Comparison of ENCODE assay signal across 1 cellular context in the genomic region with DNA sequence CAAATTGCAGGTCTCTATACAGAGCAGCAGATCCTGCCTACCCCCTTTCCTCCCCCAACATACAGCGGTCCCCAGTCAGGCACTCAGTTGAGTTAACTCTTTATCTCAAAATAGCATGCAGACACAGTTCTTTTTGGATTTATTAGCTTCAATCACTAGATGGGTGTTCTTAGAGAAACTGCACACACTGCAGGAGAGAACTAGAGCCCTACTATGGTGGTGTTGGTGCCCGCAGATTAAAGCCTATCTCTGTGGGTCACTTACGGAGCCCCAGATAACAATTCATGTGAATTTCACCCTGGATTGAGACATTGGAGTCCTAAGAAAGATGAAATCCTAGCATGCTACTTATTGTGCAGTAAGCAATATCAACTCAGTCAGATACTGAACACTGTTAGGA.
TF ChIP-seq lines count a peak whose summit lies in the region.

No MANE protein-coding gene starts in this region.

TF ChIP-seq in HepG2, 621 proteins besides CTCF, POLR2A, EP300 and RAD21:
- TF ChIP-seq IKZF1 (IDR thresholded peaks at IDR 0.05) (no peak), ZNF33A (CRISPR knock-in tag; IDR thresholded peaks at IDR 0.05; ENCODE audit: borderline replicate concordance) (no peak), AKAP8 (CRISPR knock-in tag; IDR thresholded peaks at IDR 0.05) (no peak), RFX3 (CRISPR knock-in tag; IDR thresholded peaks at IDR 0.05) (no peak), ZFYVE20 (CRISPR knock-in tag; IDR thresholded peaks at IDR 0.05; ENCODE audit: borderline replicate concordance, low read depth) (no peak), ZNF883 (CRISPR knock-in tag; IDR thresholded peaks at IDR 0.05; ENCODE audit: not compliant biosample characterization) (no peak), ZNF616 (CRISPR knock-in tag; IDR thresholded peaks at IDR 0.05; ENCODE audit: low read depth) (no peak), RARA (CRISPR knock-in tag; IDR thresholded peaks at IDR 0.05) (no peak), ZNF20 (CRISPR knock-in tag; IDR thresholded peaks at IDR 0.05) (no peak), ZNF263 (CRISPR knock-in tag; IDR thresholded peaks at IDR 0.05) (no peak), MATR3 (CRISPR knock-in tag; IDR thresholded peaks at IDR 0.05) (no peak)
- TF ChIP-seq, protein P1, sequence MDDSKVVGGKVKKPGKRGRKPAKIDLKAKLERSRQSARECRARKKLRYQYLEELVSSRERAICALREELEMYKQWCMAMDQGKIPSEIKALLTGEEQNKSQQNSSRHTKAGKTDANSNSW (CRISPR knock-in tag; IDR thresholded peaks at IDR 0.05; ENCODE audit: borderline replicate concordance), result no peak
- TF ChIP-seq, protein P2, sequence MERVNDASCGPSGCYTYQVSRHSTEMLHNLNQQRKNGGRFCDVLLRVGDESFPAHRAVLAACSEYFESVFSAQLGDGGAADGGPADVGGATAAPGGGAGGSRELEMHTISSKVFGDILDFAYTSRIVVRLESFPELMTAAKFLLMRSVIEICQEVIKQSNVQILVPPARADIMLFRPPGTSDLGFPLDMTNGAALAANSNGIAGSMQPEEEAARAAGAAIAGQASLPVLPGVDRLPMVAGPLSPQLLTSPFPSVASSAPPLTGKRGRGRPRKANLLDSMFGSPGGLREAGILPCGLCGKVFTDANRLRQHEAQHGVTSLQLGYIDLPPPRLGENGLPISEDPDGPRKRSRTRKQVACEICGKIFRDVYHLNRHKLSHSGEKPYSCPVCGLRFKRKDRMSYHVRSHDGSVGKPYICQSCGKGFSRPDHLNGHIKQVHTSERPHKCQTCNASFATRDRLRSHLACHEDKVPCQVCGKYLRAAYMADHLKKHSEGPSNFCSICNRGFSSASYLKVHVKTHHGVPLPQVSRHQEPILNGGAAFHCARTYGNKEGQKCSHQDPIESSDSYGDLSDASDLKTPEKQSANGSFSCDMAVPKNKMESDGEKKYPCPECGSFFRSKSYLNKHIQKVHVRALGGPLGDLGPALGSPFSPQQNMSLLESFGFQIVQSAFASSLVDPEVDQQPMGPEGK (CRISPR knock-in tag; IDR thresholded peaks at IDR 0.05), result no peak
- TF ChIP-seq, protein P3, sequence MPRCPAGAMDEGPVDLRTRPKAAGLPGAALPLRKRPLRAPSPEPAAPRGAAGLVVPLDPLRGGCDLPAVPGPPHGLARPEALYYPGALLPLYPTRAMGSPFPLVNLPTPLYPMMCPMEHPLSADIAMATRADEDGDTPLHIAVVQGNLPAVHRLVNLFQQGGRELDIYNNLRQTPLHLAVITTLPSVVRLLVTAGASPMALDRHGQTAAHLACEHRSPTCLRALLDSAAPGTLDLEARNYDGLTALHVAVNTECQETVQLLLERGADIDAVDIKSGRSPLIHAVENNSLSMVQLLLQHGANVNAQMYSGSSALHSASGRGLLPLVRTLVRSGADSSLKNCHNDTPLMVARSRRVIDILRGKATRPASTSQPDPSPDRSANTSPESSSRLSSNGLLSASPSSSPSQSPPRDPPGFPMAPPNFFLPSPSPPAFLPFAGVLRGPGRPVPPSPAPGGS (CRISPR knock-in tag; IDR thresholded peaks at IDR 0.05), result no peak
- TF ChIP-seq, protein P4, sequence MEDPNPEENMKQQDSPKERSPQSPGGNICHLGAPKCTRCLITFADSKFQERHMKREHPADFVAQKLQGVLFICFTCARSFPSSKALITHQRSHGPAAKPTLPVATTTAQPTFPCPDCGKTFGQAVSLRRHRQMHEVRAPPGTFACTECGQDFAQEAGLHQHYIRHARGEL (CRISPR knock-in tag; IDR thresholded peaks at IDR 0.05), result no peak
